8 cellular contexts compared by ENCODE assay signal in genomic region chr3:112111785-112112402, GRCh38. TPM values are rescaled to one million over a fixed set of nuclear protein-coding genes. Genes with fewer than 3 reads are reported as not detected.
DNase-seq lines count a peak whose midpoint lies in the region; ATAC-seq and TF ChIP-seq lines count a peak whose summit lies in the region.

No MANE protein-coding gene starts in this region.

- no peak for DNase-seq in BJ (ENCODE audit: low read depth)
- peak; percentile 88 for DNase-seq in NCI-H2196 treated with DMSO at 0.1 percent for 48 hours (lab: John Stamatoyannopoulos, UW; ENCODE audit: unreplicated experiment)
- DNase-seq in activated B cell treated with CpG ODN at 0.5 μM for 24 hours = no peak
- DNase-seq in colonic mucosa = peak; percentile 56
- DNase-seq in lower lobe of right lung = no peak
- DNase-seq in stimulated activated CD8-positive, alpha-beta memory T cell treated with anti-CD3 and anti-CD28 coated beads, Interleukin-4, amount 100 ng/mL, for 1 hour (ENCODE audit: low read depth in 2 of 2, low spot score in 1 of 2) = peak; percentile 22 to 36

- intact Hi-C loops in activated B cell treated with CpG ODN at 0.5 μM for 24 hours (cut with micrococcal nuclease) = loop anchor here (1.0 to 10.0 kb wide), 9 partner anchors 21 to 1175 kb away; partner anchors contain the start of genes GCSAM and GTPBP8
- intact Hi-C loops in colonic mucosa (cut with DNase I) = no loop called here
- intact Hi-C loops in lower lobe of right lung (cut with DNase I) = no loop called here

- no peak overlapping the region for H3K27ac Mint-ChIP-seq in activated B cell treated with CpG ODN at 0.5 μM for 24 hours

- H3K4me1 ChIP-seq in colonic mucosa = no peaks in the 10 kb centered on the region
- H3K4me1 ChIP-seq in lower lobe of right lung = no peaks in the 10 kb centered on the region

- no peak overlapping the region for H3K4me3 Mint-ChIP-seq in activated B cell treated with CpG ODN at 0.5 μM for 24 hours

- H3K4me3 ChIP-seq in BJ (ENCODE audit: low read depth, low read length) (no peak overlapping the region), colonic mucosa (no peak overlapping the region), lower lobe of right lung (no peak overlapping the region)

- H3K27me3 ChIP-seq in BJ (ENCODE audit: control insufficient read depth, insufficient read depth, low read length) = no peaks in the 10 kb centered on the region
- H3K27me3 ChIP-seq in colonic mucosa = no peaks in the 10 kb centered on the region
- H3K27me3 ChIP-seq in lower lobe of right lung (ENCODE audit: low read depth) = no peaks in the 10 kb centered on the region

- CTCF ChIA-PET in BJ (lab: Yijun Ruan, JAX) (interaction anchor here (0.7 to 2.3 kb wide), 24 partner anchors 11 to 421 kb away, joined by 3 to 21 read pairs (median 4); partner anchors contain the start of genes CD200 and SLC9C1), activated B cell treated with CpG ODN at 0.5 μM for 24 hours (lab: Charles Lee) (interaction anchor here (0.6 to 4.2 kb wide), 37 partner anchors 10 to 1177 kb away, joined by 3 to 64 read pairs (median 5); partner anchors contain the start of genes BTLA, CD200, GCSAM and SLC9C1)

- no peak overlapping the region for H3K9ac ChIP-seq in colonic mucosa (ENCODE audit: low read depth in 2 of 2, low read length in 2 of 2)

- no peaks in the 10 kb centered on the region for H3K9me3 Mint-ChIP-seq in activated B cell treated with CpG ODN at 0.5 μM for 24 hours

- H3K27ac ChIP-seq in colonic mucosa (no peak overlapping the region), lower lobe of right lung (no peak overlapping the region)

- peaks cover 53% of the 10 kb centered on the region for H3K4me1 Mint-ChIP-seq in activated B cell treated with CpG ODN at 0.5 μM for 24 hours

- H3K36me3 Mint-ChIP-seq in activated B cell treated with CpG ODN at 0.5 μM for 24 hours (ENCODE audit: low read depth) = no peaks in the 10 kb centered on the region

- POLR2A ChIA-PET in BJ (lab: Charles Lee) (no interaction called here), activated B cell treated with CpG ODN at 0.5 μM for 24 hours (lab: Charles Lee) (interaction anchor here (0.6 to 1.5 kb wide), 11 partner anchors 11 to 470 kb away, joined by 3 to 6 read pairs (median 3); partner anchors contain the start of genes ATG3, CD200, SLC35A5 and SLC9C1)

- H3K9me3 ChIP-seq in colonic mucosa (no peaks in the 10 kb centered on the region), lower lobe of right lung (no peaks in the 10 kb centered on the region)

- H3K36me3 ChIP-seq in BJ (ENCODE audit: control insufficient read depth, insufficient read depth, low read length) (peaks cover 4% of the 10 kb centered on the region; the same call in 1 of the 2 replicates), colonic mucosa (no peaks in the 10 kb centered on the region), lower lobe of right lung (peaks cover 9% of the 10 kb centered on the region)

- H3K27me3 Mint-ChIP-seq in activated B cell treated with CpG ODN at 0.5 μM for 24 hours = no peaks in the 10 kb centered on the region

- ATAC-seq in GM19023 (IDR thresholded peaks at IDR 0.05; ENCODE audit: unreplicated experiment) (peak; percentile 42), HG03108 (IDR thresholded peaks at IDR 0.05; ENCODE audit: unreplicated experiment) (peak; percentile 29), activated B cell treated with CpG ODN at 0.5 μM for 24 hours (ENCODE audit: low read depth) (peak; percentile 79), lower lobe of right lung (peak; percentile 82 to 86)

- peak; percentile 89 for TF ChIP-seq CTCF in BJ (IDR thresholded peaks at IDR 0.05; ENCODE audit: insufficient read depth, low read depth, low read length)
- TF ChIP-seq CTCF in activated B cell treated with CpG ODN at 0.5 μM for 24 hours (IDR thresholded peaks at IDR 0.05) = peak; percentile 68
- TF ChIP-seq CTCF in colonic mucosa (IDR thresholded peaks at IDR 0.05) = peak; percentile 56
- TF ChIP-seq CTCF in lower lobe of right lung (IDR thresholded peaks at IDR 0.05) = peak; percentile 70

RNA-seq across cellular contexts. Expression of gene GCSAM, which starts 21.2 kb away (rescaled TPM):
- not detected in 2 replicates for polyA plus RNA-seq in BJ (2011; rRNA removed)
- polyA minus RNA-seq in BJ (2011; rRNA and poly(A)+ RNA removed) = not detected in 2 replicates
- total RNA-seq in activated B cell treated with CpG ODN at 0.5 μM for 24 hours (16.0 and 17.3 TPM in 2 replicates), colonic mucosa (under 1 TPM; 0.16 to 0.17 TPM), lower lobe of right lung (1.5 TPM)

RNA-seq across cellular contexts. Expression of gene C3orf52, which starts 25.7 kb away (rescaled TPM):
- polyA plus RNA-seq in BJ (2011; rRNA removed) = 4.5 and 5.6 TPM in 2 replicates
- polyA minus RNA-seq in BJ (2011; rRNA and poly(A)+ RNA removed) = 6.2 and 6.5 TPM in 2 replicates
- total RNA-seq in activated B cell treated with CpG ODN at 0.5 μM for 24 hours (1.4 and 1.8 TPM in 2 replicates), colonic mucosa (10 to 100 TPM; 25.1 to 39.3 TPM), lower lobe of right lung (16.4 TPM)

Comparison
In these comparisons a context has a peak if more than half of its experiments do, and no peak if none do; other contexts are left out.
1. DNase-seq: peak in NCI-H2196 treated with DMSO at 0.1 percent for 48 hours (single experiment), colonic mucosa (single experiment) and stimulated activated CD8-positive, alpha-beta memory T cell treated with anti-CD3 and anti-CD28 coated beads, Interleukin-4, amount 100 ng/mL, for 1 hour (2 of 2); none in BJ (single experiment), activated B cell treated with CpG ODN at 0.5 μM for 24 hours (single experiment) and lower lobe of right lung (single experiment).
2. ATAC-seq: peak in every context shown above with its lines; median percentile 84 in lower lobe of right lung; 79 in activated B cell treated with CpG ODN at 0.5 μM for 24 hours; 42 in GM19023; 29 in HG03108.
3. Peak in every context shown above with its lines, with median percentiles within 50 percentile points of each other: CTCF ChIP-seq.